In genomic region chr5:57779383-57780223, GRCh38 we compare ENCODE assay signal across 8 cellular contexts.
DNase-seq lines count a peak whose midpoint lies in the region; ATAC-seq and TF ChIP-seq lines count a peak whose summit lies in the region.

No MANE protein-coding gene starts in this region.

- H3K4me3 Mint-ChIP-seq in CD4-positive, alpha-beta T cell, result no peak overlapping the region

- no peaks in the 10 kb centered on the region for H3K4me1 ChIP-seq in Karpas-422 (ENCODE audit: low read length)

- H3K9ac ChIP-seq in Karpas-422 (ENCODE audit: low read length), result no peak overlapping the region

- no peak for TF ChIP-seq POLR2A in erythroblast (IDR thresholded peaks at IDR 0.05; ENCODE audit: low read length)

- no peaks in the 10 kb centered on the region for H3K9me3 ChIP-seq in CD4-positive, alpha-beta T cell (ENCODE audit: control insufficient read depth, low read length)
- no peaks in the 10 kb centered on the region for H3K9me3 ChIP-seq in Karpas-422 (ENCODE audit: low read length)

- no peaks in the 10 kb centered on the region for H3K9me2 ChIP-seq in Karpas-422 (replicated peaks; ENCODE audit: insufficient read depth, low read length)

- H2AFZ ChIP-seq in Karpas-422 (ENCODE audit: low read length), result no peak overlapping the region

- H3K27ac Mint-ChIP-seq in CD4-positive, alpha-beta T cell, result no peak overlapping the region

- no peak for DNase-seq in CD4-positive, alpha-beta T cell
- DNase-seq in Karpas-422 (peak; percentile 81), SK-MEL-5 (ENCODE audit: low read depth, low spot score) (peak; percentile 83), erythroblast (lab: John Stamatoyannopoulos, UW) (peak; percentile 27 to 56), middle frontal gyrus (ENCODE audit: extremely low spot score, low spot score) (peak; percentile 52), NCI-H2107 (lab: John Stamatoyannopoulos, UW) (no peak)
- DNase-seq in activated CD8-positive, alpha-beta memory T cell treated with anti-CD3 and anti-CD28 coated beads, Interleukin-2, amount 50 U/mL, for 4 hours, result no peak

- no peak overlapping the region for H3K27ac ChIP-seq in CD4-positive, alpha-beta T cell (ENCODE audit: low read depth, low read length)
- H3K27ac ChIP-seq in Karpas-422 (ENCODE audit: low read length), result no peak overlapping the region

- no peaks in the 10 kb centered on the region for H3K79me2 ChIP-seq in Karpas-422 (ENCODE audit: low read length)

- CTCF ChIA-PET in CD4-positive, alpha-beta T cell (lab: Charles Lee), result interaction anchor here (1.0 kb wide), 1 partner anchor 682 kb away, joined by 4 read pairs; no protein-coding TSS in a partner anchor

- peak; percentile 49 for TF ChIP-seq CTCF in CD4-positive, alpha-beta T cell (IDR thresholded peaks at IDR 0.05)

- no peaks in the 10 kb centered on the region for H3K9me3 Mint-ChIP-seq in CD4-positive, alpha-beta T cell

- H3K27me3 ChIP-seq in CD4-positive, alpha-beta T cell (ENCODE audit: control insufficient read depth, insufficient read depth, low read length), result peaks cover 5% of the 10 kb centered on the region
- H3K27me3 ChIP-seq in Karpas-422 (ENCODE audit: low read length), result no peaks in the 10 kb centered on the region

- H3K27me3 Mint-ChIP-seq in CD4-positive, alpha-beta T cell, result no peaks in the 10 kb centered on the region

- intact Hi-C loops in CD4-positive, alpha-beta T cell (cut with DNase I, micrococcal nuclease), result loop anchor here (1.0 to 10.0 kb wide), 4 partner anchors 485 to 1065 kb away; no protein-coding TSS in a partner anchor

- H3K4me3 ChIP-seq in Karpas-422 (ENCODE audit: low read length), result no peak overlapping the region

- no peaks in the 10 kb centered on the region for H3K4me1 Mint-ChIP-seq in CD4-positive, alpha-beta T cell (ENCODE audit: low read depth)

- no peak overlapping the region for H3K4me2 ChIP-seq in Karpas-422 (ENCODE audit: low read depth, low read length, poor library complexity, severe bottlenecking)

- H4K20me1 ChIP-seq in Karpas-422 (ENCODE audit: insufficient read depth, low read depth, low read length), result no peaks in the 10 kb centered on the region

- no peaks in the 10 kb centered on the region for H3K36me3 Mint-ChIP-seq in CD4-positive, alpha-beta T cell (ENCODE audit: low read depth)

- ATAC-seq in CD4-positive, alpha-beta T cell (ENCODE audit: poor library complexity), result no peak
- ATAC-seq in GM18508 (IDR thresholded peaks at IDR 0.05; ENCODE audit: insufficient read depth, unreplicated experiment), result peak; percentile 80

- POLR2A ChIA-PET in CD4-positive, alpha-beta T cell (lab: Charles Lee), result interaction anchor here (0.8 kb wide), 1 partner anchor 681 kb away, joined by 3 read pairs; no protein-coding TSS in a partner anchor

- no peaks in the 10 kb centered on the region for H3K36me3 ChIP-seq in Karpas-422 (ENCODE audit: insufficient read depth, low read length)

- in situ Hi-C loops in SK-MEL-5 (cut with HindIII; ENCODE audit: low pct_unique_long_range_greater_than_20kb, low sequenced_read_pairs), result no loop called here

Comparison
In these comparisons a context has a peak if more than half of its experiments do, and no peak if none do; other contexts are left out.
1. DNase-seq: peak in Karpas-422 (single experiment), SK-MEL-5 (single experiment), erythroblast (2 of 2) and middle frontal gyrus (single experiment); none in CD4-positive, alpha-beta T cell (0 of 10), NCI-H2107 (single experiment) and activated CD8-positive, alpha-beta memory T cell treated with anti-CD3 and anti-CD28 coated beads, Interleukin-2, amount 50 U/mL, for 4 hours (single experiment).